22 cellular contexts compared by ENCODE assay signal in genomic region chr6:37889015-37889885, GRCh38.
A peak's percentile ranks its signal among the peaks of the same experiment; 100 is the strongest.
DNase-seq lines count a peak whose midpoint lies in the region; ATAC-seq and TF ChIP-seq lines count a peak whose summit lies in the region.
"Had no signal": no experiment of that assay in that cellular context is flagged by ENCODE, and none has a peak within 500 bp of the region (broad histone marks: within the 10 kb centered on the region; RNA-seq: fewer than 3 reads in every experiment).

No MANE protein-coding gene starts in this region.

- CTCF ChIA-PET in SK-N-SH (lab: Yijun Ruan, JAX), result interaction anchor here (1.0 to 1.6 kb wide), 3 partner anchors 8 to 30 kb away, joined by 3 to 5 read pairs (median 3); no protein-coding TSS in a partner anchor
- CTCF ChIA-PET in Caco-2 (lab: Charles Lee), result no interaction called here

- H3K27ac ChIP-seq in SK-N-SH (ENCODE audit: low read depth in 2 of 2, low read length in 1 of 2) (peak overlapping the region in 1 of 2 experiments; percentile 6; a peak in 1 of 4 replicates), neutrophil (peak overlapping the region; percentile 42), testis (no peak overlapping the region)
- H3K27ac ChIP-seq: A549, BLaER1, dorsolateral prefrontal cortex, HL-60, upper lobe of left lung, WERI-Rb-1 had no signal

- no peak overlapping the region for H3K4me3 Mint-ChIP-seq in Caco-2 (ENCODE audit: unreplicated experiment)
- H3K4me3 Mint-ChIP-seq: IgD-negative memory B cell; nephron; T-helper 1 cell treated with Interleukin-12 subunit alpha and Interleukin-12 subunit beta and Interleukin-4 antibody, amounts not matched to agents 30 μg/mL and 1 μg/mL, for 36 hours had no signal

- H3K36me3 Mint-ChIP-seq in Caco-2 (ENCODE audit: insufficient read depth, unreplicated experiment), result no peaks in the 10 kb centered on the region
- H3K36me3 Mint-ChIP-seq: IgD-negative memory B cell had no signal

- H3K36me3 ChIP-seq in SK-N-SH (replicated peaks in 1 of 2; ENCODE audit: control insufficient read depth in 1 of 2, insufficient read depth in 2 of 2, low read length in 1 of 2), result peaks cover 0 to 8% of the 10 kb centered on the region in 2 experiments
- H3K36me3 ChIP-seq in neutrophil, result no peaks in the 10 kb centered on the region
- H3K36me3 ChIP-seq in Caco-2 (ENCODE audit: control insufficient read depth, insufficient read depth, low read length), result no peaks in the 10 kb centered on the region; the same call in 1 of the 2 replicates
- H3K36me3 ChIP-seq in testis (ENCODE audit: low read depth, missing control alignments), result no peaks in the 10 kb centered on the region
- H3K36me3 ChIP-seq: upper lobe of left lung, WERI-Rb-1 had no signal

- no peak overlapping the region for H2AFZ ChIP-seq in SK-N-SH (ENCODE audit: low read depth)

- WGBS in SK-N-SH (ENCODE audit: low lambda C conversion rate), result 67% methylated on average over 4 of the region's 4 CpGs
- WGBS in testis, 2 donors, result 59 to 67% methylated on average over 4 of the region's 4 CpGs

- intact Hi-C loops in Caco-2 (cut with micrococcal nuclease; ENCODE audit: unreplicated experiment) (no loop called here), testis (cut with DNase I; ENCODE audit: low total_unique reads) (no loop called here)

- ATAC-seq in HG03108 (IDR thresholded peaks at IDR 0.05; ENCODE audit: unreplicated experiment), result no peak

- no peak overlapping the region for H3K9ac ChIP-seq in SK-N-SH
- H3K9ac ChIP-seq: BLaER1 had no signal

- peaks cover 96% of the 10 kb centered on the region for H3K79me2 ChIP-seq in SK-N-SH (ENCODE audit: insufficient read depth)

- BruUV-seq in Caco-2 (replicated peaks; lab: Mats Ljungman, UMichigan), result no TSS peak

- H3K4me1 ChIP-seq in SK-N-SH (ENCODE audit: control insufficient read depth in 1 of 2, insufficient read depth in 2 of 2, low read depth in 1 of 2, low read length in 1 of 2), result peaks cover 4 to 5% of the 10 kb centered on the region in 2 experiments; a peak in 3 of 4 replicates
- H3K4me1 ChIP-seq in neutrophil (ENCODE audit: control insufficient read depth in 1 of 2, insufficient read depth in 1 of 2, low read depth in 1 of 2, low read length in 1 of 2), result peaks cover 4 to 27% of the 10 kb centered on the region in 2 experiments
- H3K4me1 ChIP-seq in Caco-2, result no peaks in the 10 kb centered on the region
- H3K4me1 ChIP-seq in testis, result peaks cover 11% of the 10 kb centered on the region
- H3K4me1 ChIP-seq: BLaER1 had no signal

- TF ChIP-seq POLR2A in testis (IDR thresholded peaks at IDR 0.05), result no peak

- H4K20me1 ChIP-seq in SK-N-SH (ENCODE audit: insufficient read depth), result peaks cover 74% of the 10 kb centered on the region

- H3K27me3 Mint-ChIP-seq in Caco-2 (ENCODE audit: insufficient read depth, unreplicated experiment), result no peaks in the 10 kb centered on the region
- H3K27me3 Mint-ChIP-seq: IgD-negative memory B cell, progenitor cell of endocrine pancreas had no signal

- no peaks in the 10 kb centered on the region for H3K9me3 Mint-ChIP-seq in Caco-2 (ENCODE audit: unreplicated experiment)
- H3K9me3 Mint-ChIP-seq: IgD-negative memory B cell; T-helper 1 cell treated with Interleukin-12 subunit alpha and Interleukin-12 subunit beta and Interleukin-4 antibody, amounts not matched to agents 30 μg/mL and 1 μg/mL, for 36 hours had no signal

- no peak for TF ChIP-seq CTCF in SK-N-SH (IDR thresholded peaks at IDR 0.05)
- no peak for TF ChIP-seq CTCF in epithelial cell of esophagus (IDR thresholded peaks at IDR 0.05; ENCODE audit: insufficient read depth, low read depth, low read length, missing control alignments)
- TF ChIP-seq CTCF in neutrophil (IDR thresholded peaks at IDR 0.05), result no peak
- TF ChIP-seq CTCF in Caco-2 (IDR thresholded peaks at IDR 0.05; ENCODE audit: insufficient read depth in 1 of 2, low read depth in 1 of 2, low read length in 1 of 2, severe bottlenecking in 1 of 2, unreplicated experiment in 1 of 2), result no peak
- TF ChIP-seq CTCF in testis (IDR thresholded peaks at IDR 0.05), result no peak

- DNase-seq in CD1c-positive myeloid dendritic cell (ENCODE audit: extremely low spot score) (peak; percentile 72), SK-N-SH (no peak), epithelial cell of esophagus (ENCODE audit: low read depth) (peak; percentile 60), Caco-2 (no peak), nucleus accumbens (lab: John Stamatoyannopoulos, UW) (no peak), testis (no peak)
- DNase-seq: activated gamma-delta T cell, Calu3, caudate nucleus, dorsolateral prefrontal cortex, left cardiac atrium, upper lobe of left lung, WERI-Rb-1 had no signal

- H3K9me3 ChIP-seq in SK-N-SH, result no peaks in the 10 kb centered on the region
- no peaks in the 10 kb centered on the region for H3K9me3 ChIP-seq in neutrophil
- H3K9me3 ChIP-seq in Caco-2, result no peaks in the 10 kb centered on the region
- H3K9me3 ChIP-seq in testis, result no peaks in the 10 kb centered on the region
- H3K9me3 ChIP-seq: A549, upper lobe of left lung had no signal

- no peaks in the 10 kb centered on the region for H3K27me3 ChIP-seq in SK-N-SH (ENCODE audit: insufficient read depth)
- no peaks in the 10 kb centered on the region for H3K27me3 ChIP-seq in neutrophil
- H3K27me3 ChIP-seq in Caco-2 (replicated peaks; ENCODE audit: control insufficient read depth, insufficient read depth, low read length), result no peaks in the 10 kb centered on the region
- no peaks in the 10 kb centered on the region for H3K27me3 ChIP-seq in testis
- H3K27me3 ChIP-seq: BLaER1, dorsolateral prefrontal cortex, upper lobe of left lung had no signal

- no peaks in the 10 kb centered on the region for H3K4me1 Mint-ChIP-seq in Caco-2 (ENCODE audit: low read depth, unreplicated experiment)

- no peaks in the 10 kb centered on the region for H3K9me2 ChIP-seq in SK-N-SH

- no peak for TF ChIP-seq RAD21 in SK-N-SH (IDR thresholded peaks at IDR 0.05; ENCODE audit: low read length)

- H3K4me2 ChIP-seq in SK-N-SH, result no peak overlapping the region
- H3K4me2 ChIP-seq: A549, BLaER1 had no signal

- POLR2A ChIA-PET in SK-N-SH (lab: Yijun Ruan, JAX) (no interaction called here), Caco-2 (lab: Charles Lee) (no interaction called here)

- peaks cover 17% of the 10 kb centered on the region for H3F3A ChIP-seq in SK-N-SH (replicated peaks; ENCODE audit: insufficient read depth)

- H3K4me3 ChIP-seq in SK-N-SH (ENCODE audit: low read depth in 2 of 2, low read length in 1 of 2), result no peak overlapping the region
- H3K4me3 ChIP-seq in epithelial cell of esophagus (ENCODE audit: low read length), result no peak overlapping the region
- no peak overlapping the region for H3K4me3 ChIP-seq in neutrophil (ENCODE audit: low read depth in 1 of 2, low read length in 1 of 2)
- H3K4me3 ChIP-seq in Caco-2 (ENCODE audit: low read depth, low read length), result no peak overlapping the region
- no peak overlapping the region for H3K4me3 ChIP-seq in testis
- H3K4me3 ChIP-seq: A549, BLaER1, dorsolateral prefrontal cortex, upper lobe of left lung had no signal

- no peak overlapping the region for H3K27ac Mint-ChIP-seq in Caco-2 (ENCODE audit: unreplicated experiment)
- H3K27ac Mint-ChIP-seq: IgD-negative memory B cell; nephron; progenitor cell of endocrine pancreas; T-helper 1 cell treated with Interleukin-12 subunit alpha and Interleukin-12 subunit beta and Interleukin-4 antibody, amounts not matched to agents 30 μg/mL and 1 μg/mL, for 36 hours had no signal

- no peak for TF ChIP-seq EP300 in SK-N-SH (IDR thresholded peaks at IDR 0.05; ENCODE audit: borderline replicate concordance in 1 of 2, low read depth in 1 of 2, low read length in 1 of 2)

TF ChIP-seq in SK-N-SH, 30 proteins besides CTCF, POLR2A, EP300 and RAD21:
- TF ChIP-seq TAF1 (IDR thresholded peaks at IDR 0.05; ENCODE audit: borderline replicate concordance, low read depth, low read length), result no peak
- TF ChIP-seq JUND (IDR thresholded peaks at IDR 0.05), result 0 out of 2 replicates have a peak, but pooled peaks have one; percentile 10
- TF ChIP-seq, protein P1, sequence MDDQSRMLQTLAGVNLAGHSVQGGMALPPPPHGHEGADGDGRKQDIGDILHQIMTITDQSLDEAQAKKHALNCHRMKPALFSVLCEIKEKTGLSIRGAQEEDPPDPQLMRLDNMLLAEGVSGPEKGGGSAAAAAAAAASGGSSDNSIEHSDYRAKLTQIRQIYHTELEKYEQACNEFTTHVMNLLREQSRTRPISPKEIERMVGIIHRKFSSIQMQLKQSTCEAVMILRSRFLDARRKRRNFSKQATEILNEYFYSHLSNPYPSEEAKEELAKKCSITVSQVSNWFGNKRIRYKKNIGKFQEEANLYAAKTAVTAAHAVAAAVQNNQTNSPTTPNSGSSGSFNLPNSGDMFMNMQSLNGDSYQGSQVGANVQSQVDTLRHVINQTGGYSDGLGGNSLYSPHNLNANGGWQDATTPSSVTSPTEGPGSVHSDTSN (IDR thresholded peaks at IDR 0.05), result peak; percentile 35; the same call in 1 of the 2 replicates
- TF ChIP-seq USF1 (IDR thresholded peaks at IDR 0.05; ENCODE audit: borderline replicate concordance, low read depth), result no peak
TF ChIP-seq in SK-N-SH: peak in this region for 2.

Comparison
In these comparisons a context has a peak if more than half of its experiments do, and no peak if none do; other contexts are left out.
1. DNase-seq: peak in CD1c-positive myeloid dendritic cell (single experiment) and epithelial cell of esophagus (single experiment); none in SK-N-SH (single experiment), Caco-2 (0 of 2), nucleus accumbens (0 of 56) and testis (single experiment).